ENCODE assay signal across 20 cellular contexts in genomic region chr13:110197471-110197870, GRCh38.
A peak's percentile ranks its signal among the peaks of the same experiment; 100 is the strongest.
DNase-seq lines count a peak whose midpoint lies in the region; ATAC-seq and TF ChIP-seq lines count a peak whose summit lies in the region.
"Had no signal": no experiment of that assay in that cellular context is flagged by ENCODE, and none has a peak within 500 bp of the region (broad histone marks: within the 10 kb centered on the region; RNA-seq: fewer than 3 reads in every experiment).

No MANE protein-coding gene starts in this region.

- H4K5ac ChIP-seq in IMR-90 (ENCODE audit: low read depth, low read length): peak overlapping the region; percentile 17; the same call in 1 of the 2 replicates

- POLR2A ChIA-PET in IMR-90 (lab: Charles Lee; ENCODE audit: unreplicated experiment): no interaction called here

- H3K36me3 ChIP-seq in IMR-90 (ENCODE audit: control insufficient read depth, insufficient read depth, low read length) (peaks cover 66% of the 10 kb centered on the region), thoracic aorta (peaks cover 88% of the 10 kb centered on the region)
- H3K36me3 ChIP-seq: BE2C had no signal

- H3K9me3 ChIP-seq in IMR-90 (ENCODE audit: control insufficient read depth, insufficient read depth, low read length) (no peaks in the 10 kb centered on the region), thoracic aorta (no peaks in the 10 kb centered on the region)
- H3K9me3 ChIP-seq: BE2C had no signal

- peak overlapping the region; percentile 22 for H3K18ac ChIP-seq in IMR-90 (ENCODE audit: low read depth, low read length)

- H3K36me3 Mint-ChIP-seq in nephron progenitor cell (ENCODE audit: low read depth): peaks cover 54% of the 10 kb centered on the region

- TF ChIP-seq RAD21 in IMR-90 (IDR thresholded peaks at IDR 0.05; ENCODE audit: low read length): no peak

- BruUV-seq in IMR-90 (replicated peaks; lab: Mats Ljungman, UMichigan): no TSS peak

- peak overlapping the region; percentile 22 for H3K27ac Mint-ChIP-seq in nephron progenitor cell

- no peaks in the 10 kb centered on the region for H3K9me3 Mint-ChIP-seq in nephron progenitor cell

- H2AFZ ChIP-seq in IMR-90 (replicated peaks; ENCODE audit: low read length, poor library complexity): no peak overlapping the region
- H2AFZ ChIP-seq: PC-9 had no signal

- H2BK15ac ChIP-seq in IMR-90 (ENCODE audit: low read depth, low read length): peak overlapping the region; percentile 11; the same call in 1 of the 3 replicates

- intact Hi-C loops in IMR-90 (cut with micrococcal nuclease): no loop called here

- H3K27me3 ChIP-seq in IMR-90 (ENCODE audit: control insufficient read depth, insufficient read depth, low read length) (no peaks in the 10 kb centered on the region), thoracic aorta (replicated peaks; ENCODE audit: insufficient read depth) (no peaks in the 10 kb centered on the region)

- CTCF ChIA-PET in IMR-90 (lab: Yijun Ruan, JAX): no interaction called here

- no peak overlapping the region for H2AK9ac ChIP-seq in IMR-90 (replicated peaks; ENCODE audit: low read depth, low read length, poor library complexity)

- no peak overlapping the region for H3K56ac ChIP-seq in IMR-90 (ENCODE audit: extremely low read depth, insufficient read depth, low read length)

- peak overlapping the region in 1 of 2 experiments; percentile 49; a peak in 1 of 4 replicates for H4K8ac ChIP-seq in IMR-90 (ENCODE audit: low read depth in 2 of 2, low read length in 2 of 2)

- peaks cover 13% of the 10 kb centered on the region for H3K4me1 Mint-ChIP-seq in nephron progenitor cell

- H4K20me1 ChIP-seq in IMR-90 (ENCODE audit: insufficient read depth, low read length): peaks cover 15% of the 10 kb centered on the region; the same call in 1 of the 2 replicates

- 0 out of 2 replicates have a peak overlapping the region, but pooled peaks have one; percentile 67 for H2BK120ac ChIP-seq in IMR-90 (ENCODE audit: low read depth, low read length)

- peak overlapping the region; percentile 43 for H2BK20ac ChIP-seq in IMR-90 (ENCODE audit: low read depth, low read length)

- no peak for TF ChIP-seq POLR2A in IMR-90 (IDR thresholded peaks at IDR 0.05; ENCODE audit: low read depth, low read length)

- TF ChIP-seq CTCF in IMR-90 (conservative IDR thresholded peaks at IDR 0.05; ENCODE audit: low read depth, low read length) (no peak), epithelial cell of esophagus (IDR thresholded peaks at IDR 0.05; ENCODE audit: insufficient read depth, low read depth, low read length, missing control alignments) (no peak), nephron progenitor cell (IDR thresholded peaks at IDR 0.05) (no peak), thoracic aorta (IDR thresholded peaks at IDR 0.05) (no peak)

- H3K9ac ChIP-seq in IMR-90 (ENCODE audit: low read depth, low read length): no peak overlapping the region

- peak overlapping the region; percentile 54 for H3K14ac ChIP-seq in IMR-90 (replicated peaks; ENCODE audit: low read depth, low read length)

- H4K91ac ChIP-seq in IMR-90 (ENCODE audit: insufficient read depth, low read depth, low read length): peak overlapping the region; percentile 8

- H2AK5ac ChIP-seq in IMR-90 (ENCODE audit: low read depth, low read length): no peak overlapping the region

- peak overlapping the region; percentile 77; the same call in 1 of the 2 replicates for H3K27ac ChIP-seq in IMR-90 (ENCODE audit: insufficient read depth, low read length)
- peak overlapping the region; percentile 10 to 33 for H3K27ac ChIP-seq in thoracic aorta
- H3K27ac ChIP-seq: PC-9 had no signal

- no peak overlapping the region for H3K4me2 ChIP-seq in IMR-90 (ENCODE audit: low read depth, low read length)
- H3K4me2 ChIP-seq: PC-9 had no signal

- peaks cover 29% of the 10 kb centered on the region for H3K9me1 ChIP-seq in IMR-90 (ENCODE audit: insufficient read depth, low read length)

- peak overlapping the region; percentile 14; the same call in 1 of the 2 replicates for H3K4ac ChIP-seq in IMR-90 (ENCODE audit: low read depth, low read length)

- H3K4me3 ChIP-seq in IMR-90 (ENCODE audit: insufficient read depth, low read depth, low read length) (no peak overlapping the region), epithelial cell of esophagus (ENCODE audit: low read length) (no peak overlapping the region), thoracic aorta (no peak overlapping the region)
- H3K4me3 ChIP-seq: GM12878, PC-9 had no signal

- dilution Hi-C loops in IMR-90 (cut with HindIII; ENCODE audit: low sequenced_read_pairs, unreplicated experiment): no loop called here

- peak overlapping the region; percentile 92; the same call in 1 of the 2 replicates for H3K23ac ChIP-seq in IMR-90 (ENCODE audit: low read depth, low read length)

- no peak for ATAC-seq in IMR-90 (ENCODE audit: low read depth)
- ATAC-seq in thoracic aorta (ENCODE audit: insufficient number of reproducible peaks, low FRiP score, low read depth): no peak
- ATAC-seq in HG03175 (IDR thresholded peaks at IDR 0.05; ENCODE audit: unreplicated experiment): no peak
- ATAC-seq: GM12878 had no signal

- WGBS in IMR-90 (ENCODE audit: extremely low coverage in 2 of 2, insufficient read length in 1 of 2), 2 experiments: 94% methylated on average over 2 of the region's 4 CpGs; no CpG with 5 or more reads in 1 of the 2 experiments

- H3K79me1 ChIP-seq in IMR-90 (ENCODE audit: low read depth in 1 of 2, low read length in 2 of 2): peaks cover 17 to 61% of the 10 kb centered on the region in 2 experiments; a peak in 3 of 4 replicates

- in situ Hi-C loops in IMR-90 (cut with MboI; ENCODE audit: low sequenced_read_pairs) (no loop called here), KBM-7 (cut with MboI; ENCODE audit: low pct_unique_long_range_greater_than_20kb, low sequenced_read_pairs) (no loop called here)

- peaks cover 24% of the 10 kb centered on the region for H3K4me1 ChIP-seq in IMR-90 (ENCODE audit: control insufficient read depth, insufficient read depth, low read length)
- H3K4me1 ChIP-seq in thoracic aorta (ENCODE audit: control insufficient read depth in 1 of 2, low read depth in 2 of 2): peaks cover 0 to 8% of the 10 kb centered on the region in 2 donors
- H3K4me1 ChIP-seq: BE2C had no signal

- H3K27me3 Mint-ChIP-seq in nephron progenitor cell (ENCODE audit: low read depth, poor library complexity): no peaks in the 10 kb centered on the region

- H2BK5ac ChIP-seq in IMR-90 (ENCODE audit: low read depth, low read length, poor library complexity, severe bottlenecking): peak overlapping the region; percentile 63

- H3K4me3 Mint-ChIP-seq in nephron progenitor cell: no peak overlapping the region

- DNase-seq in IMR-90 (no peak), epithelial cell of esophagus (ENCODE audit: low read depth) (peak; percentile 24), nephron progenitor cell (no peak), thoracic aorta (ENCODE audit: low spot score) (no peak), KBM-7 (no peak)
- DNase-seq in stimulated activated CD4-positive, alpha-beta T cell treated with anti-CD3 and anti-CD28 coated beads, Interleukin-1b, Interleukin-23, amount 100 ng/mL, for 48 hours: no peak
- DNase-seq: BE2C, DMS79, Kasumi-1, NCI-H1436, NCI-H187 treated with DMSO at 0.1 percent for 48 hours, NCI-H2107, NCI-H2227 treated with DMSO at 0.1 percent for 48 hours, NCI-H510A treated with DMSO at 0.1 percent for 48 hours, NCI-H748 treated with DMSO at 0.1 percent for 48 hours, PC-9, RPMI8226, SHP77 had no signal

TF ChIP-seq in IMR-90, 13 proteins besides CTCF, POLR2A, EP300 and RAD21:
- TF ChIP-seq, protein P1, sequence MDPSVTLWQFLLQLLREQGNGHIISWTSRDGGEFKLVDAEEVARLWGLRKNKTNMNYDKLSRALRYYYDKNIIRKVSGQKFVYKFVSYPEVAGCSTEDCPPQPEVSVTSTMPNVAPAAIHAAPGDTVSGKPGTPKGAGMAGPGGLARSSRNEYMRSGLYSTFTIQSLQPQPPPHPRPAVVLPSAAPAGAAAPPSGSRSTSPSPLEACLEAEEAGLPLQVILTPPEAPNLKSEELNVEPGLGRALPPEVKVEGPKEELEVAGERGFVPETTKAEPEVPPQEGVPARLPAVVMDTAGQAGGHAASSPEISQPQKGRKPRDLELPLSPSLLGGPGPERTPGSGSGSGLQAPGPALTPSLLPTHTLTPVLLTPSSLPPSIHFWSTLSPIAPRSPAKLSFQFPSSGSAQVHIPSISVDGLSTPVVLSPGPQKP (IDR thresholded peaks at IDR 0.05; ENCODE audit: borderline replicate concordance, low read depth, low read length): no peak
- TF ChIP-seq USF2 (IDR thresholded peaks at IDR 0.05; ENCODE audit: low read depth, low read length) (no peak), CHD1 (IDR thresholded peaks at IDR 0.05; ENCODE audit: low read depth, low read length) (no peak), FOS (IDR thresholded peaks at IDR 0.05; ENCODE audit: low read depth, low read length) (no peak), RCOR1 (IDR thresholded peaks at IDR 0.05; ENCODE audit: insufficient replicate concordance, low read length) (no peak), CEBPB (IDR thresholded peaks at IDR 0.05; ENCODE audit: low read depth, low read length) (no peak), RFX5 (IDR thresholded peaks at IDR 0.05; ENCODE audit: low read depth, low read length) (no peak)
